In the genomic region with DNA sequence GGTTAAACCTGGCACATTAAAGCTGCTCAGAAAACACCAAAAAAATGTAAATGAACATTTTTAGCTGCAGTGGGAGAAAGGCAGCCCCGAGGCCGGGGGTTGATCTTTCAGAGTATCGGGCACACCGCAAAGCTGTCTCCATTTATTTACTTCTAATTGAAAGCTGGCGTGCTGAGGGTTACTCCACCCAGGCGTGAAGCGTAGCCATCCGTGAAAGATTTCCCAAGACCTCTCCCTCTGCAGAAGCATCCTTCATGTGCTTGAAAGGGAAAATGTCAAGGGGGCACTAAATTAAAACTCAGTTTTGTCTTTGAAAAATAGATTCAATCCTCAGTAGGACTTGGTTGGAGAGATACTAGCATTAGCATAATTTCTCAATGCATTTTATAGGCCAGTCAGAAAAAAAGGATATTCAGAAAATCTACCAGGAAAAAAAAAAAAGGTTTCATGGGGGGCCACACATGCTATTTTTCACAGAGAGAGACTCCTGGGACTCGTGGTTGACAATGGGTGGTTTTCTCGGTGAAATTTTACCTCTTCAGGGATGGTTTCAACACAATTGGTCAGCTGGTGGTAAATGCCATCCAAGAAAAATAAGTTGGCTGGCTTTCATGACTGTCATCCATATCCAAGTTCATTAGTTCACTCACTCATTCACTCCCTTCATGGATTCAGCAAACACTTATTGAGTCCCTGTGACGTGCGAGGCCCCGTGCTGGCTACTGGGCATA, we compare ENCODE assay signal across 22 cellular contexts.
DNase-seq lines count a peak whose midpoint lies in the region; FAIRE-seq and TF ChIP-seq lines count a peak whose summit lies in the region.
"Had no signal": no experiment of that assay in that cellular context is flagged by ENCODE, and none has a peak within 500 bp of the region (broad histone marks: within the 10 kb centered on the region; RNA-seq: fewer than 3 reads in every experiment).

No MANE protein-coding gene starts in this region.

- no peaks in the 10 kb centered on the region for H3K4me1 ChIP-seq in sigmoid colon
- H3K4me1 ChIP-seq: vagina had no signal

- FAIRE-seq in GM12891 (lab: Jason Lieb, UNC): no peak
- FAIRE-seq: A204.1 had no signal

- no peak overlapping the region for H3K4me3 ChIP-seq in sigmoid colon
- H3K4me3 ChIP-seq: esophagus squamous epithelium, heart left ventricle, mucosa of descending colon, vagina had no signal

- no peaks in the 10 kb centered on the region for H3K27me3 ChIP-seq in sigmoid colon
- H3K27me3 ChIP-seq: esophagus squamous epithelium, heart left ventricle, vagina had no signal

- H3K36me3 ChIP-seq in sigmoid colon: no peaks in the 10 kb centered on the region
- H3K36me3 ChIP-seq: esophagus squamous epithelium, heart left ventricle, vagina had no signal

- TF ChIP-seq EP300 in sigmoid colon (IDR thresholded peaks at IDR 0.05): no peak

- DNase-seq in AG08395 (ENCODE audit: low spot score) (peak; percentile 28), GM12891 (ENCODE audit: insufficient read length, low spot score) (no peak), NCI-H510A (lab: John Stamatoyannopoulos, UW) (peak; percentile 31), left kidney (ENCODE audit: low read depth, low spot score) (peak; percentile 92), NCI-H2081 treated with DMSO at 0.1 percent for 48 hours (lab: John Stamatoyannopoulos, UW) (no peak), sigmoid colon (no peak), T-helper 9 cell (no peak), DMS153 (lab: John Stamatoyannopoulos, UW) (no peak)
- DNase-seq: activated CD4-positive, alpha-beta T cell treated with anti-CD3 and anti-CD28 coated beads for 48 hours; activated naive CD8-positive, alpha-beta T cell treated with anti-CD3 and anti-CD28 coated beads, Interleukin-2, amount 10 ng/mL, durations not matched to agents 7 days and 5 days; CD4-positive, CD25-positive, alpha-beta regulatory T cell; effector CD8-positive, alpha-beta T cell; esophagus squamous epithelium; H7; heart left ventricle; immature natural killer cell; mucosa of descending colon; NCI-H146; NCI-H69; T-cell had no signal

- intact Hi-C loops in sigmoid colon (cut with DNase I): no loop called here

- TF ChIP-seq POLR2A in GM12891 (IDR thresholded peaks at IDR 0.05; ENCODE audit: low read depth, low read length): no peak
- no peak for TF ChIP-seq POLR2A in sigmoid colon (IDR thresholded peaks at IDR 0.05)

- no peak overlapping the region for H3K27ac ChIP-seq in sigmoid colon
- H3K27ac ChIP-seq: heart left ventricle, vagina had no signal

- TF ChIP-seq CTCF in sigmoid colon (IDR thresholded peaks at IDR 0.05): no peak

- WGBS in sigmoid colon, 2 donors: 74 to 92% methylated on average over 13 of the region's 13 CpGs

- H3K9me3 ChIP-seq in sigmoid colon: no peaks in the 10 kb centered on the region
- H3K9me3 ChIP-seq: esophagus squamous epithelium, mucosa of descending colon, vagina had no signal

TF ChIP-seq in GM12891, 5 proteins besides CTCF, POLR2A, EP300 and RAD21:
- TF ChIP-seq SPI1 (IDR thresholded peaks at IDR 0.05; ENCODE audit: low read depth, low read length) (no peak), PAX5 (IDR thresholded peaks at IDR 0.05; ENCODE audit: insufficient read depth, low read length, severe bottlenecking) (peak; percentile 93), POU2F2 (IDR thresholded peaks at IDR 0.05; ENCODE audit: low read depth, low read length) (no peak)

Comparison
In these comparisons a context has a peak if more than half of its experiments do, and no peak if none do; other contexts are left out.
1. DNase-seq: peak in AG08395 (single experiment), NCI-H510A (single experiment) and left kidney (single experiment); none in GM12891 (single experiment), NCI-H2081 treated with DMSO at 0.1 percent for 48 hours (single experiment), sigmoid colon (single experiment), T-helper 9 cell (single experiment) and DMS153 (single experiment).